ENCODE assay signal across 25 cellular contexts in the genomic region with DNA sequence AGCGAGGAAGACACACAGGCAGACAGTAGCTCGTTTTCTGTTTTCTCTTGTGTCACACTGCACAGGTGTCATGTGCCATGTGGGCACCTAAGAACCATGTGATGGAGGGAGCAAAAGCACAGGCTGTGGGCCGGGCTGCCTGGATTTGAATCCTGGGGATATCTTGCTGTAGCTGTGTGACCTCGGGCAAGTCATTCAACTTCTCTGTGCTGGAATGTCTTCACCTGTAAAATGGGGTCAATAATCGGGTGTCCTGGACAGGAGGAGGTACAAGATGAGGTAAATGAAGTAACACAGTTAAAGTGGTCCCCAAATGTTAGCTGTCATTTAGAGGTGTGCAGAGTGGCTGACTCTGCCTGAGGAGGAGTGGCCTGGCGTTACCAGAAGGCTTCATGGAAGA.
DNase-seq lines count a peak whose midpoint lies in the region; ATAC-seq, FAIRE-seq and TF ChIP-seq lines count a peak whose summit lies in the region.
"Had no signal": no experiment of that assay in that cellular context is flagged by ENCODE, and none has a peak within 500 bp of the region (broad histone marks: within the 10 kb centered on the region; RNA-seq: fewer than 3 reads in every experiment).

No MANE protein-coding gene starts in this region.

- H3K4ac ChIP-seq in H1 (replicated peaks; ENCODE audit: insufficient read length, low read depth, low read length), result no peak overlapping the region

- BruUV-seq in K562 (replicated peaks; lab: Mats Ljungman, UMichigan), result no TSS peak
- BruUV-seq in OCI-LY7 (replicated peaks; lab: Mats Ljungman, UMichigan), result no TSS peak

- H3K9ac ChIP-seq in K562 (ENCODE audit: insufficient read depth in 1 of 2, low read depth in 2 of 2, low read length in 2 of 2), result no peak overlapping the region
- no peak overlapping the region for H3K9ac ChIP-seq in H1 (replicated peaks in 1 of 4; ENCODE audit: extremely low read depth in 1 of 4, low read depth in 3 of 4, low read length in 3 of 4)
- no peak overlapping the region for H3K9ac ChIP-seq in neural progenitor cell
- H3K9ac ChIP-seq: BLaER1 treated with 17β-estradiol and CSF1 and Interleukin-3, amounts not matched to agents 10 nM and 100 nM; GM23248 had no signal

- H3K4me1 ChIP-seq in HEK293 (ENCODE audit: control insufficient read depth, insufficient read depth, low read length) (no peaks in the 10 kb centered on the region), K562 (replicated peaks in 1 of 2; ENCODE audit: control insufficient read depth in 2 of 2, insufficient read depth in 2 of 2, low read length in 2 of 2) (no peaks in the 10 kb centered on the region), H1 (replicated peaks in 1 of 4; ENCODE audit: control insufficient read depth in 3 of 4, insufficient read depth in 4 of 4, low read length in 3 of 4) (peaks cover 0 to 13% (median 8%) of the 10 kb centered on the region in 4 experiments; a peak in 6 of 7 replicates), neural progenitor cell (peaks cover 36% of the 10 kb centered on the region), OCI-LY7 (ENCODE audit: insufficient read depth, low read length, poor library complexity, severe bottlenecking) (no peaks in the 10 kb centered on the region)
- H3K4me1 ChIP-seq: A549 had no signal

- peaks cover 23% of the 10 kb centered on the region for H3F3A ChIP-seq in neural progenitor cell (ENCODE audit: low read depth)

- peak overlapping the region; percentile 72 for H2BK15ac ChIP-seq in H1 (ENCODE audit: low read length)

- H3K27me3 ChIP-seq in K562 (ENCODE audit: control insufficient read depth in 2 of 2, insufficient read depth in 2 of 2, low read length in 2 of 2) (peaks cover 9 to 63% of the 10 kb centered on the region in 2 experiments), H1 (replicated peaks in 1 of 4; ENCODE audit: control insufficient read depth in 3 of 4, extremely low read depth in 1 of 4, insufficient read depth in 3 of 4, low read length in 3 of 4) (no peaks in the 10 kb centered on the region; a peak in 1 of 7 replicates), neural progenitor cell (no peaks in the 10 kb centered on the region)
- H3K27me3 ChIP-seq: BE2C; BLaER1 treated with 17β-estradiol and CSF1 and Interleukin-3, amounts not matched to agents 10 nM and 100 nM had no signal

- H4K8ac ChIP-seq in H1 (ENCODE audit: extremely low read depth, insufficient read depth, low read length), result no peak overlapping the region

- H4K20me1 ChIP-seq in K562 (replicated peaks; ENCODE audit: control insufficient read depth, insufficient read depth, low read length), result no peaks in the 10 kb centered on the region
- H4K20me1 ChIP-seq in H1 (replicated peaks in 1 of 2; ENCODE audit: control insufficient read depth in 1 of 2, insufficient read depth in 2 of 2, low read length in 2 of 2), result no peaks in the 10 kb centered on the region
- no peaks in the 10 kb centered on the region for H4K20me1 ChIP-seq in neural progenitor cell (ENCODE audit: low read depth)
- H4K20me1 ChIP-seq in OCI-LY7 (ENCODE audit: insufficient read depth, low read length), result no peaks in the 10 kb centered on the region
- H4K20me1 ChIP-seq: BLaER1 treated with 17β-estradiol and CSF1 and Interleukin-3, amounts not matched to agents 10 nM and 100 nM had no signal

- intact Hi-C loops in K562 (cut with micrococcal nuclease) (no loop called here), OCI-LY7 (cut with micrococcal nuclease; ENCODE audit: unreplicated experiment) (no loop called here)

- H4K5ac ChIP-seq in H1 (ENCODE audit: insufficient read length, low read depth, low read length), result no peak overlapping the region

- H3K27me3 Mint-ChIP-seq in neural progenitor cell (ENCODE audit: insufficient read depth, low read depth), result peaks cover 9% of the 10 kb centered on the region
- H3K27me3 Mint-ChIP-seq: CD4-positive, alpha-beta T cell had no signal

- ATAC-seq in K562 (no peak), HG03108 (IDR thresholded peaks at IDR 0.05; ENCODE audit: unreplicated experiment) (no peak), GM18868 (IDR thresholded peaks at IDR 0.05; ENCODE audit: unreplicated experiment) (no peak)
- ATAC-seq: A549, HCT116 had no signal

- H3K9me1 ChIP-seq in K562 (ENCODE audit: control insufficient read depth, insufficient read depth, low read length), result no peaks in the 10 kb centered on the region

- DNase-seq in K562 (ENCODE audit: extremely low read depth in 1 of 4, low spot score in 3 of 4), result no peak
- no peak for DNase-seq in H1 (ENCODE audit: low read depth in 1 of 2, low spot score in 2 of 2)
- no peak for DNase-seq in neural progenitor cell (ENCODE audit: low spot score)
- DNase-seq in OCI-LY7 (ENCODE audit: low spot score), result no peak
- DNase-seq: 8988T; ACHN; AML-193; BE2C; Calu3; CD4-positive, alpha-beta T cell; CD8-positive, alpha-beta memory T cell; DMS53; DMS79 treated with DMSO at 0.1 percent for 48 hours; GM23248; H9; HFFc6 had no signal

- no peak overlapping the region for H4K91ac ChIP-seq in H1 (replicated peaks; ENCODE audit: insufficient read length, low read length)

- no peak overlapping the region for H2BK120ac ChIP-seq in H1 (replicated peaks; ENCODE audit: low read depth, low read length)

- no peak overlapping the region for H3K27ac ChIP-seq in HEK293 (ENCODE audit: extremely low read depth, low read depth, low read length)
- no peak overlapping the region for H3K27ac ChIP-seq in K562 (ENCODE audit: extremely low read depth, low read depth, low read length)
- H3K27ac ChIP-seq in H1 (ENCODE audit: low read depth, low read length), result no peak overlapping the region
- no peak overlapping the region for H3K27ac ChIP-seq in neural progenitor cell
- no peak overlapping the region for H3K27ac ChIP-seq in OCI-LY7 (ENCODE audit: low read depth, low read length, poor library complexity, severe bottlenecking)
- H3K27ac ChIP-seq: A549; BLaER1 treated with 17β-estradiol and CSF1 and Interleukin-3, amounts not matched to agents 10 nM and 100 nM; GM23248 had no signal

- H2BK20ac ChIP-seq in H1 (ENCODE audit: low read length), result peak overlapping the region; percentile 61; the same call in 1 of the 2 replicates

- H3K4me1 Mint-ChIP-seq in neural progenitor cell, result peaks cover 78% of the 10 kb centered on the region

- H3K23me2 ChIP-seq in H1 (ENCODE audit: low read depth, low read length), result no peaks in the 10 kb centered on the region

- no peak for FAIRE-seq in K562 (lab: Jason Lieb, UNC)
- FAIRE-seq in H1 (lab: Jason Lieb, UNC), result no peak
- FAIRE-seq: A549, GM12892, GM19239 had no signal

- under 1% methylated on average over 6 of the region's 6 CpGs for WGBS in K562 (ENCODE audit: insufficient coverage, low coverage, missing lambda C conversion rate)
- WGBS in H1 (ENCODE audit: extremely low coverage in 1 of 2, insufficient coverage in 1 of 2, insufficient read length in 1 of 2, insufficient replicate concordance in 2 of 2, low coverage in 1 of 2, low lambda C conversion rate in 2 of 2, missing lambda C conversion rate in 1 of 2), 2 experiments, result 94% methylated on average over 6 of the region's 6 CpGs; no CpG with 5 or more reads in 1 of the 2 experiments

- no peak overlapping the region for H3K4me2 ChIP-seq in K562 (ENCODE audit: insufficient read depth, low read length)
- no peak overlapping the region for H3K4me2 ChIP-seq in H1 (ENCODE audit: insufficient read depth in 1 of 2, low read depth in 2 of 2, low read length in 2 of 2)
- H3K4me2 ChIP-seq in neural progenitor cell, result no peak overlapping the region
- H3K4me2 ChIP-seq in OCI-LY7 (ENCODE audit: low read length), result no peak overlapping the region
- H3K4me2 ChIP-seq: A549 had no signal

- no peaks in the 10 kb centered on the region for H3K36me3 ChIP-seq in HEK293 (ENCODE audit: control insufficient read depth in 2 of 2, insufficient read depth in 1 of 2, low read length in 2 of 2)
- H3K36me3 ChIP-seq in K562 (ENCODE audit: control insufficient read depth, insufficient read depth, low read length), result no peaks in the 10 kb centered on the region
- H3K36me3 ChIP-seq in H1 (ENCODE audit: control insufficient read depth in 2 of 4, insufficient read depth in 4 of 4, low read length in 3 of 4), result no peaks in the 10 kb centered on the region
- H3K36me3 ChIP-seq in neural progenitor cell, result no peaks in the 10 kb centered on the region
- H3K36me3 ChIP-seq in OCI-LY7 (ENCODE audit: insufficient read depth, low read length), result no peaks in the 10 kb centered on the region
- H3K36me3 ChIP-seq: BE2C; BLaER1 treated with 17β-estradiol and CSF1 and Interleukin-3, amounts not matched to agents 10 nM and 100 nM had no signal

- H3K9me2 ChIP-seq in OCI-LY7 (ENCODE audit: insufficient read depth, low read length), result no peaks in the 10 kb centered on the region

- in situ Hi-C loops in K562 (cut with MboI), result no loop called here

- no peaks in the 10 kb centered on the region for H3K36me3 Mint-ChIP-seq in neural progenitor cell
- H3K36me3 Mint-ChIP-seq: CD14-positive monocyte; CD8-positive, alpha-beta memory T cell had no signal

- TF ChIP-seq CTCF in HEK293 (tag by site-specific recombination; IDR thresholded peaks at IDR 0.05) (no peak), K562 (IDR thresholded peaks at IDR 0.05 in 2 of 3, conservative IDR thresholded peaks at IDR 0.05 in 1 of 3; ENCODE audit: insufficient read depth in 2 of 3, low read depth in 1 of 3, low read length in 3 of 3) (no peak), H1 (IDR thresholded peaks at IDR 0.05; ENCODE audit: control extremely low read depth in 1 of 3, insufficient read depth in 1 of 3, low read depth in 1 of 3, low read length in 3 of 3) (no peak), neural progenitor cell (IDR thresholded peaks at IDR 0.05) (no peak), OCI-LY7 (conservative IDR thresholded peaks at IDR 0.05; ENCODE audit: low read length) (no peak)

- H3K27ac Mint-ChIP-seq in neural progenitor cell, result peak overlapping the region; percentile 51
- H3K27ac Mint-ChIP-seq: CD4-positive, alpha-beta T cell; HFFc6 had no signal

- no peaks in the 10 kb centered on the region for H3K79me1 ChIP-seq in H1 (ENCODE audit: low read depth, low read length)

- no peak overlapping the region for H2AFZ ChIP-seq in K562 (ENCODE audit: low read depth, low read length)
- no peak overlapping the region for H2AFZ ChIP-seq in H1 (ENCODE audit: low read length)
- H2AFZ ChIP-seq in neural progenitor cell (replicated peaks), result no peak overlapping the region
- H2AFZ ChIP-seq in OCI-LY7 (ENCODE audit: low read length), result no peak overlapping the region
- H2AFZ ChIP-seq: GM23248 had no signal

- TF ChIP-seq RAD21 in K562 (CRISPR knock-in tag; conservative IDR thresholded peaks at IDR 0.05 in 1 of 2, IDR thresholded peaks at IDR 0.05 in 1 of 2) (no peak), H1 (IDR thresholded peaks at IDR 0.05 in 1 of 2, conservative IDR thresholded peaks at IDR 0.05 in 1 of 2; ENCODE audit: low read depth in 2 of 2, low read length in 2 of 2) (no peak)

- POLR2A ChIA-PET in HEK293 (lab: Yijun Ruan, JAX) (no interaction called here), K562 (lab: Yijun Ruan, JAX) (interaction anchor here (0.9 kb wide), 1 partner anchor 10 kb away, joined by 4 read pairs; no protein-coding TSS in a partner anchor), H1 (lab: Charles Lee; ENCODE audit: partially characterized antibody) (no interaction called here), OCI-LY7 (lab: Charles Lee) (interaction anchor here (0.5 kb wide), 1 partner anchor 1797 kb away, joined by 3 read pairs; no protein-coding TSS in a partner anchor)

- H2AK5ac ChIP-seq in H1 (ENCODE audit: low read depth, low read length), result 0 out of 2 replicates have a peak overlapping the region, but pooled peaks have one; percentile 39

- no peak overlapping the region for H3K18ac ChIP-seq in H1 (ENCODE audit: extremely low read depth, low read length)

- no peaks in the 10 kb centered on the region for H3K79me2 ChIP-seq in K562 (ENCODE audit: control insufficient read depth, insufficient read depth, low read length)
- no peaks in the 10 kb centered on the region for H3K79me2 ChIP-seq in H1 (ENCODE audit: control insufficient read depth in 1 of 2, insufficient read depth in 2 of 2, low read length in 2 of 2)
- H3K79me2 ChIP-seq in neural progenitor cell (ENCODE audit: low read depth), result no peaks in the 10 kb centered on the region
- H3K79me2 ChIP-seq in OCI-LY7 (ENCODE audit: insufficient read depth, low read depth, low read length), result no peaks in the 10 kb centered on the region

- H3K56ac ChIP-seq in H1 (replicated peaks; ENCODE audit: insufficient read length, low read depth, low read length), result no peak overlapping the region

- H3K9me3 ChIP-seq in HEK293 (ENCODE audit: control insufficient read depth, insufficient read depth, low read depth, low read length) (no peaks in the 10 kb centered on the region), K562 (replicated peaks; ENCODE audit: control insufficient read depth, insufficient read depth, low read depth, low read length) (no peaks in the 10 kb centered on the region), H1 (ENCODE audit: insufficient read depth in 2 of 2, low read depth in 1 of 2, low read length in 1 of 2) (no peaks in the 10 kb centered on the region), neural progenitor cell (ENCODE audit: low read depth) (no peaks in the 10 kb centered on the region), OCI-LY7 (ENCODE audit: low read length) (no peaks in the 10 kb centered on the region)
- H3K9me3 ChIP-seq: A549; BE2C; BLaER1 treated with 17β-estradiol and CSF1 and Interleukin-3, amounts not matched to agents 10 nM and 100 nM had no signal

- 0 out of 2 replicates have a peak overlapping the region, but pooled peaks have one; percentile 60 for H2BK12ac ChIP-seq in H1 (ENCODE audit: low read depth, low read length)

- no peak for TF ChIP-seq POLR2A in K562 (conservative IDR thresholded peaks at IDR 0.05)
- no peak for TF ChIP-seq POLR2A in H1 (IDR thresholded peaks at IDR 0.05; ENCODE audit: control extremely low read depth in 1 of 2, low read depth in 2 of 2, low read length in 2 of 2)

- no peaks in the 10 kb centered on the region for H3K9me3 Mint-ChIP-seq in neural progenitor cell
- H3K9me3 Mint-ChIP-seq: CD4-positive, alpha-beta T cell; CD8-positive, alpha-beta memory T cell; H9; HFFc6 had no signal

- H2BK5ac ChIP-seq in H1 (ENCODE audit: low read depth, low read length), result 0 out of 2 replicates have a peak overlapping the region, but pooled peaks have one; percentile 24

- no peak overlapping the region for H3K23ac ChIP-seq in H1 (ENCODE audit: insufficient read length)

- CTCF ChIA-PET in HEK293 (lab: Yijun Ruan, JAX) (interaction anchor here (0.6 to 0.9 kb wide), 2 partner anchors 20 to 21 kb away, joined by 3 read pairs; no protein-coding TSS in a partner anchor), K562 (lab: Yijun Ruan, JAX; ENCODE audit: low intra/inter-chr PET ratio) (no interaction called here), H1 (lab: Charles Lee; ENCODE audit: partially characterized antibody) (interaction anchor here (0.7 to 10.4 kb wide), 5 partner anchors 9 to 49 kb away, joined by 3 to 94 read pairs (median 4); no protein-coding TSS in a partner anchor), OCI-LY7 (lab: Charles Lee; ENCODE audit: unreplicated experiment) (no interaction called here)

- H3K4me3 Mint-ChIP-seq in neural progenitor cell, result no peak overlapping the region
- H3K4me3 Mint-ChIP-seq: CD14-positive monocyte; CD4-positive, alpha-beta T cell; CD8-positive, alpha-beta memory T cell; H9; HFFc6 had no signal

- TF ChIP-seq EP300 in K562 (IDR thresholded peaks at IDR 0.05; ENCODE audit: low read length) (no peak), H1 (IDR thresholded peaks at IDR 0.05; ENCODE audit: borderline replicate concordance in 1 of 2, low read depth in 2 of 2, low read length in 2 of 2) (no peak)

- no peak overlapping the region for H3K14ac ChIP-seq in H1 (ENCODE audit: insufficient read length)

- H3K4me3 ChIP-seq in HEK293 (ENCODE audit: low read depth, low read length) (no peak overlapping the region), K562 (no peak overlapping the region), H1 (ENCODE audit: extremely low read depth in 1 of 4, insufficient read depth in 2 of 4, low read depth in 3 of 4, low read length in 4 of 4) (no peak overlapping the region), neural progenitor cell (no peak overlapping the region), OCI-LY7 (ENCODE audit: low read depth, low read length, poor library complexity, severe bottlenecking) (no peak overlapping the region)
- H3K4me3 ChIP-seq: A549; BLaER1 treated with 17β-estradiol and CSF1 and Interleukin-3, amounts not matched to agents 10 nM and 100 nM; GM23248 had no signal

Comparison
In these comparisons a context has a peak if more than half of its experiments do, and no peak if none do; other contexts are left out.
1. CTCF ChIA-PET loops: an anchor here in HEK293 (0.6 to 0.9 kb wide) and H1 (0.7 to 10.4 kb wide); none called in K562 and OCI-LY7.
2. POLR2A ChIA-PET loops: an anchor here in K562 (0.9 kb wide) and OCI-LY7 (0.5 kb wide); none called in HEK293 and H1.